In the genomic region with DNA sequence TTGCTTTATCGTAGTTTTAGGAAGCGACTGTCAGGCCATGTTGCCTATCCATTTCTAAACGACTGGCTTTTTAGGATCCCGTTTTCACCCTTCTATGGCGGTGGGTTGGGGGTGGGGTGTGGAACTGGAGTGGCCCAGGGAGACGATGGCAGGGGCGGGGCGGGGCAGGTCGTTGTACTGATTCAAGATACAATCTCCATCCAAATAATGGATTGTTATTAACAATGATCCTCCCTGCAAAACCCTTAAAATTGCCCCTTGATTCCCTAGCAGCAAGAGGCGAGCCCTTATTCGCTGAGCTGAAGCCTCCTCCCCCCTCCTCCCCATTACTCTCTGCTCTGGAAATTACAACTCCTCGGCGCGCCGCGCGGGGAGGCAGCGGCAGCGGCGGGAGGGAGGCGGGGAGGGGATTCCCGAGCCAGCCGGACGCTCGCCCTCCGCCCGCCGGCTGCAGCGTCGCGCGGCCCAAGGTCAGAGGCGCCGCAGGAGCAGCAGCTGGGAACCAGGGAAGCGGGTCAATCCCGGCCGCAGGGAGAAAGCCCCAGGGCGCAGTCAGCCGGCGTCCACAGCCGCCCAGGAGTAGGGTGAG, we compare ENCODE assay signal across 9 cellular contexts. TPM values are rescaled to one million over a fixed set of nuclear protein-coding genes. Genes with fewer than 3 reads are reported as not detected.
DNase-seq lines count a peak whose midpoint lies in the region; ATAC-seq and TF ChIP-seq lines count a peak whose summit lies in the region.
"Had no signal": no experiment of that assay in that cellular context is flagged by ENCODE, and none has a peak within 500 bp of the region (broad histone marks: within the 10 kb centered on the region; RNA-seq: fewer than 3 reads in every experiment).

A gene (plus strand): TSS at position 348 of the 589 bp plus-strand sequence. CDS start 912 bp downstream, outside the sequence.

- H3K36me3 ChIP-seq in GM23338 (ENCODE audit: insufficient read depth): no peaks in the 10 kb centered on the region

- peaks cover 17% of the 10 kb centered on the region; the same call in 1 of the 2 replicates for H4K20me1 ChIP-seq in GM23338 (replicated peaks; ENCODE audit: insufficient read depth)

- no peaks in the 10 kb centered on the region for H3K9me2 ChIP-seq in GM23338 (ENCODE audit: insufficient read depth)

- no peak within 1 kb of the TSS for H3K27ac ChIP-seq in GM23338 (ENCODE audit: low read depth)
- H3K27ac ChIP-seq: epithelial cell of prostate had no signal

- peaks cover 71% of the 10 kb centered on the region for H3K27me3 Mint-ChIP-seq in GM23338 (ENCODE audit: insufficient read depth, low read depth, poor library complexity)
- H3K27me3 Mint-ChIP-seq in endothelial cell (ENCODE audit: unreplicated experiment): peaks cover 16% of the 10 kb centered on the region
- H3K27me3 Mint-ChIP-seq in neural crest cell (ENCODE audit: low read depth): peaks cover 87% of the 10 kb centered on the region
- H3K27me3 Mint-ChIP-seq in activated CD4-positive, alpha-beta T cell treated with anti-CD3 and anti-CD28 coated beads, Interleukin-2, amount 10 ng/mL, durations not matched to agents 24 days and 14 days: peaks cover 66% of the 10 kb centered on the region

- H3K36me3 Mint-ChIP-seq in GM23338 (ENCODE audit: low read depth): no peaks in the 10 kb centered on the region
- H3K36me3 Mint-ChIP-seq in endothelial cell (ENCODE audit: low read depth, unreplicated experiment): no peaks in the 10 kb centered on the region
- no peaks in the 10 kb centered on the region for H3K36me3 Mint-ChIP-seq in neural crest cell (ENCODE audit: low read depth)
- H3K36me3 Mint-ChIP-seq in activated CD4-positive, alpha-beta T cell treated with anti-CD3 and anti-CD28 coated beads, Interleukin-2, amount 10 ng/mL, durations not matched to agents 24 days and 14 days (ENCODE audit: low read depth): no peaks in the 10 kb centered on the region

- intact Hi-C loops in activated CD4-positive, alpha-beta T cell treated with anti-CD3 and anti-CD28 coated beads, Interleukin-2, amount 10 ng/mL, durations not matched to agents 24 days and 14 days (cut with micrococcal nuclease): no loop called here

- H3F3A ChIP-seq in GM23338 (replicated peaks; ENCODE audit: low read depth): no peaks in the 10 kb centered on the region

- H3K9me3 Mint-ChIP-seq in GM23338: peaks cover 4% of the 10 kb centered on the region; the same call in 2 of the 3 replicates
- H3K9me3 Mint-ChIP-seq in endothelial cell (ENCODE audit: unreplicated experiment): no peaks in the 10 kb centered on the region
- H3K9me3 Mint-ChIP-seq in neural crest cell: no peaks in the 10 kb centered on the region
- no peaks in the 10 kb centered on the region for H3K9me3 Mint-ChIP-seq in activated CD4-positive, alpha-beta T cell treated with anti-CD3 and anti-CD28 coated beads, Interleukin-2, amount 10 ng/mL, durations not matched to agents 24 days and 14 days

- DNase-seq in GM23338 (ENCODE audit: low spot score) (peak; percentile 66), NCI-H524 treated with DMSO at 0.1 percent for 48 hours (lab: John Stamatoyannopoulos, UW) (peak; percentile 16), endothelial cell (ENCODE audit: low spot score) (peak; percentile 46), neural crest cell (ENCODE audit: low read depth, low spot score) (peak; percentile 51), NCI-H187 (lab: John Stamatoyannopoulos, UW) (no peak), activated gamma-delta T cell treated with Interleukin-2 at 50 U/mL for 16 hours (no peak)
- no peak for DNase-seq in activated CD4-positive, alpha-beta T cell treated with anti-CD3 and anti-CD28 coated beads, Interleukin-2, amount 10 ng/mL, durations not matched to agents 24 days and 14 days

- peak; percentile 53 for ATAC-seq in GM23338
- ATAC-seq in GM21390 (IDR thresholded peaks at IDR 0.05; ENCODE audit: unreplicated experiment): no peak

- H3K27ac Mint-ChIP-seq in GM23338 (no peak within 1 kb of the TSS), endothelial cell (ENCODE audit: unreplicated experiment) (no peak within 1 kb of the TSS), neural crest cell (ENCODE audit: unreplicated experiment) (no peak within 1 kb of the TSS)
- H3K27ac Mint-ChIP-seq in activated CD4-positive, alpha-beta T cell treated with anti-CD3 and anti-CD28 coated beads, Interleukin-2, amount 10 ng/mL, durations not matched to agents 24 days and 14 days: no peak within 1 kb of the TSS

- TF ChIP-seq CTCF in GM23338 (conservative IDR thresholded peaks at IDR 0.05; ENCODE audit: low read depth in 2 of 2) (no peak), endothelial cell (IDR thresholded peaks at IDR 0.05; ENCODE audit: unreplicated experiment) (no peak), neural crest cell (conservative IDR thresholded peaks at IDR 0.05) (no peak)

- peak within 1 kb of the TSS; percentile 69 for H3K4me3 ChIP-seq in GM23338

- H3K4me1 Mint-ChIP-seq in GM23338: no peaks in the 10 kb centered on the region
- peaks cover 17% of the 10 kb centered on the region for H3K4me1 Mint-ChIP-seq in endothelial cell (ENCODE audit: unreplicated experiment)
- peaks cover 5% of the 10 kb centered on the region for H3K4me1 Mint-ChIP-seq in neural crest cell
- H3K4me1 Mint-ChIP-seq in activated CD4-positive, alpha-beta T cell treated with anti-CD3 and anti-CD28 coated beads, Interleukin-2, amount 10 ng/mL, durations not matched to agents 24 days and 14 days: no peaks in the 10 kb centered on the region

- H3K4me3 Mint-ChIP-seq in GM23338 (peak within 1 kb of the TSS; percentile 69), endothelial cell (ENCODE audit: unreplicated experiment) (peak within 1 kb of the TSS; percentile 51), neural crest cell (peak within 1 kb of the TSS; percentile 86)
- no peak within 1 kb of the TSS for H3K4me3 Mint-ChIP-seq in activated CD4-positive, alpha-beta T cell treated with anti-CD3 and anti-CD28 coated beads, Interleukin-2, amount 10 ng/mL, durations not matched to agents 24 days and 14 days

- H3K27me3 ChIP-seq in GM23338 (ENCODE audit: insufficient read depth): peaks cover 97% of the 10 kb centered on the region

- peak within 1 kb of the TSS; percentile 63 for H2AFZ ChIP-seq in GM23338

- peak within 1 kb of the TSS; percentile 91 for H3K4me2 ChIP-seq in GM23338

- H3K79me2 ChIP-seq in GM23338 (replicated peaks; ENCODE audit: insufficient read depth): no peaks in the 10 kb centered on the region

- H3K4me1 ChIP-seq in GM23338 (ENCODE audit: insufficient read depth): 0 out of 2 replicates have a peak, but pooled peaks cover 6% of the 10 kb centered on the region

TF ChIP-seq in GM23338, 12 proteins besides CTCF, POLR2A, EP300 and RAD21:
- TF ChIP-seq EZH2 (IDR thresholded peaks at IDR 0.05; ENCODE audit: low read depth, unreplicated experiment): peak; percentile 14
- no peak for TF ChIP-seq ZNF114 (CRISPR knock-in tag; IDR thresholded peaks at IDR 0.05)

RNA-seq across cellular contexts. Expression of the gene that starts here (rescaled TPM):
- total RNA-seq in GM23338 (2014; rRNA removed; shearing (Covaris generic)): 0.03 TPM in 1 of 2 replicates, not detected in the other
- not detected in 2 replicates for polyA plus RNA-seq in GM23338 (2016; fragmentation: Nextera tagmentation; extraction: Ambion mirVana)
- total RNA-seq in endothelial cell (ENCODE audit: unreplicated experiment) (0.26 TPM), neural crest cell (1.6 and 1.9 TPM in 2 replicates)
- total RNA-seq in activated CD4-positive, alpha-beta T cell treated with anti-CD3 and anti-CD28 coated beads, Interleukin-2, amount 10 ng/mL, durations not matched to agents 24 days and 14 days: not detected in 2 replicates

Comparison
In these comparisons a context has a peak if more than half of its experiments do, and no peak if none do; other contexts are left out.
1. Peak in DNase-seq, ATAC-seq, H3K4me3 ChIP-seq and H3K4me2 ChIP-seq in GM23338; RNA of the gene not detected or under 1 TPM.
2. Peak in DNase-seq in endothelial cell; RNA of the gene not detected or under 1 TPM.
3. DNase-seq: peak in NCI-H524 treated with DMSO at 0.1 percent for 48 hours (single experiment) and neural crest cell (single experiment); none in NCI-H187 (0 of 2), activated gamma-delta T cell treated with Interleukin-2 at 50 U/mL for 16 hours (single experiment) and activated CD4-positive, alpha-beta T cell treated with anti-CD3 and anti-CD28 coated beads, Interleukin-2, amount 10 ng/mL, durations not matched to agents 24 days and 14 days (single experiment).